Comparison of ENCODE assay signal across 1 cellular context in genomic region chr10:49170632-49171325, GRCh38.
TF ChIP-seq lines count a peak whose summit lies in the region.

No MANE protein-coding gene starts in this region.

TF ChIP-seq in GM12878, 131 proteins besides CTCF, POLR2A, EP300 and RAD21:
- TF ChIP-seq USF1 (IDR thresholded peaks at IDR 0.05; ENCODE audit: borderline replicate concordance, extremely low read length, insufficient read depth, low read depth, low read length) (no peak), NKRF (conservative IDR thresholded peaks at IDR 0.05) (no peak), ATF7 (IDR thresholded peaks at IDR 0.05; ENCODE audit: low read depth) (no peak), PBX3 (IDR thresholded peaks at IDR 0.05; ENCODE audit: insufficient replicate concordance, low read depth, low read length) (no peak), RUNX3 (IDR thresholded peaks at IDR 0.05; ENCODE audit: low read length) (no peak), SMAD1 (IDR thresholded peaks at IDR 0.05; ENCODE audit: low read depth, partially characterized antibody) (no peak), GATAD2B (conservative IDR thresholded peaks at IDR 0.05; ENCODE audit: low read depth) (no peak), NFYA (IDR thresholded peaks at IDR 0.05; ENCODE audit: borderline replicate concordance, low read depth, low read length) (no peak), NBN (IDR thresholded peaks at IDR 0.05) (no peak), ZZZ3 (IDR thresholded peaks at IDR 0.05; ENCODE audit: control insufficient read depth, insufficient read length, low read depth) (no peak), SIX5 (IDR thresholded peaks at IDR 0.05; ENCODE audit: low read depth, low read length, severe bottlenecking) (no peak), IRF4 (IDR thresholded peaks at IDR 0.05; ENCODE audit: low read depth, low read length) (no peak), EED (IDR thresholded peaks at IDR 0.05; ENCODE audit: low read depth) (no peak), ZBED1 (IDR thresholded peaks at IDR 0.05; ENCODE audit: borderline replicate concordance) (no peak), TCF3 (IDR thresholded peaks at IDR 0.05; ENCODE audit: borderline replicate concordance, insufficient read depth, low read depth, low read length) (no peak), PAX5 (IDR thresholded peaks at IDR 0.05; ENCODE audit: borderline replicate concordance, low read depth, low read length) (no peak)
- TF ChIP-seq, protein P1, sequence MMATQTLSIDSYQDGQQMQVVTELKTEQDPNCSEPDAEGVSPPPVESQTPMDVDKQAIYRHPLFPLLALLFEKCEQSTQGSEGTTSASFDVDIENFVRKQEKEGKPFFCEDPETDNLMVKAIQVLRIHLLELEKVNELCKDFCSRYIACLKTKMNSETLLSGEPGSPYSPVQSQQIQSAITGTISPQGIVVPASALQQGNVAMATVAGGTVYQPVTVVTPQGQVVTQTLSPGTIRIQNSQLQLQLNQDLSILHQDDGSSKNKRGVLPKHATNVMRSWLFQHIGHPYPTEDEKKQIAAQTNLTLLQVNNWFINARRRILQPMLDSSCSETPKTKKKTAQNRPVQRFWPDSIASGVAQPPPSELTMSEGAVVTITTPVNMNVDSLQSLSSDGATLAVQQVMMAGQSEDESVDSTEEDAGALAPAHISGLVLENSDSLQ (IDR thresholded peaks at IDR 0.05) = no peak
- TF ChIP-seq, protein P2, sequence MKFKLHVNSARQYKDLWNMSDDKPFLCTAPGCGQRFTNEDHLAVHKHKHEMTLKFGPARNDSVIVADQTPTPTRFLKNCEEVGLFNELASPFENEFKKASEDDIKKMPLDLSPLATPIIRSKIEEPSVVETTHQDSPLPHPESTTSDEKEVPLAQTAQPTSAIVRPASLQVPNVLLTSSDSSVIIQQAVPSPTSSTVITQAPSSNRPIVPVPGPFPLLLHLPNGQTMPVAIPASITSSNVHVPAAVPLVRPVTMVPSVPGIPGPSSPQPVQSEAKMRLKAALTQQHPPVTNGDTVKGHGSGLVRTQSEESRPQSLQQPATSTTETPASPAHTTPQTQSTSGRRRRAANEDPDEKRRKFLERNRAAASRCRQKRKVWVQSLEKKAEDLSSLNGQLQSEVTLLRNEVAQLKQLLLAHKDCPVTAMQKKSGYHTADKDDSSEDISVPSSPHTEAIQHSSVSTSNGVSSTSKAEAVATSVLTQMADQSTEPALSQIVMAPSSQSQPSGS (IDR thresholded peaks at IDR 0.05; ENCODE audit: low read length) = no peak
- TF ChIP-seq, protein P3, sequence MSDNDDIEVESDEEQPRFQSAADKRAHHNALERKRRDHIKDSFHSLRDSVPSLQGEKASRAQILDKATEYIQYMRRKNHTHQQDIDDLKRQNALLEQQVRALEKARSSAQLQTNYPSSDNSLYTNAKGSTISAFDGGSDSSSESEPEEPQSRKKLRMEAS (IDR thresholded peaks at IDR 0.05; ENCODE audit: low read depth, low read length) = no peak
